ENCODE assay signal across 22 cellular contexts in genomic region chr1:68479501-68479900, GRCh38. TPM values are rescaled to one million over a fixed set of nuclear protein-coding genes. Genes with fewer than 3 reads are reported as not detected.
"Had no signal": no experiment of that assay in that cellular context is flagged by ENCODE, and none has a peak within 500 bp of the region (broad histone marks: within the 10 kb centered on the region; RNA-seq: fewer than 3 reads in every experiment).

No MANE protein-coding gene starts in this region.

- H3K27me3 ChIP-seq: SJSA1 had no signal

- DNase-seq: KBM-7, NCI-H1092, NCI-H1105 treated with DMSO at 0.1 percent for 48 hours, NCI-H1417 treated with DMSO at 0.1 percent for 48 hours, NCI-H187, NCI-H2029, NCI-H2081 treated with DMSO at 0.1 percent for 48 hours, NCI-H2171, NCI-H226, NCI-H446, NCI-H510A, NCI-H524 treated with DMSO at 0.1 percent for 48 hours, NCI-H69, NCI-H774, Right ventricle myocardium superior, RPMI8226, SIG-M5 had no signal

- H3K4me3 ChIP-seq: SJSA1, SK-N-MC had no signal

RNA-seq across cellular contexts. Expression of gene RPE65, which starts 29.7 kb away (rescaled TPM):
- total RNA-seq: HT-29, LHCN-M2, MCF 10A, Right ventricle myocardium superior, SJSA1 had no signal
